ENCODE assay signal across 28 cellular contexts in genomic region chr3:35793668-35794067, GRCh38.
"Had no signal": no experiment of that assay in that cellular context is flagged by ENCODE, and none has a peak within 500 bp of the region (broad histone marks: within the 10 kb centered on the region; RNA-seq: fewer than 3 reads in every experiment).

No MANE protein-coding gene starts in this region.

- H3K27ac ChIP-seq: left lung, lower lobe of right lung, neural progenitor cell, pancreas, prostate gland, right lobe of liver, stomach, thoracic aorta, tibial artery, uterus had no signal

- ATAC-seq: left colon; left lung; lower lobe of right lung; natural killer cell; pancreas; right lobe of liver; stimulated activated naive B cell treated with anti-CD40 and anti-IgM and Interleukin-4, amounts not matched to agents 10 μg/mL and 1 μg/mL and 100 μg/mL, for 72 hours; stimulated activated naive CD8-positive, alpha-beta T cell treated with anti-CD3 and anti-CD28 coated beads, Interleukin-15, Interleukin-2, amounts not matched to agents 100 U/mL and 50 U/mL, for 24 hours had no signal

- H2AFZ ChIP-seq: neural progenitor cell had no signal

- H3K9me3 ChIP-seq: left lung, lower lobe of right lung, pancreas, prostate gland, right lobe of liver, stomach, thoracic aorta, tibial artery, uterus had no signal

- H3K27me3 Mint-ChIP-seq: naive B cell; stimulated activated naive B cell treated with anti-CD40 and anti-IgM and Interleukin-4, amounts not matched to agents 10 μg/mL and 1 μg/mL and 100 μg/mL, for 72 hours had no signal

- H3K4me3 Mint-ChIP-seq: immature natural killer cell; mesothelial cell of epicardium; naive B cell; natural killer cell; nephron progenitor cell; neural progenitor cell; stimulated activated naive B cell treated with anti-CD40 and anti-IgM and Interleukin-4, amounts not matched to agents 10 μg/mL and 1 μg/mL and 100 μg/mL, for 72 hours had no signal

- H3K27me3 ChIP-seq: left lung, neural progenitor cell, pancreas, right lobe of liver, stomach, tibial artery, uterus had no signal

- H3K9ac ChIP-seq: neural progenitor cell had no signal

- H3K27ac Mint-ChIP-seq: immature natural killer cell; mesothelial cell of epicardium; naive B cell; natural killer cell; nephron progenitor cell; neural progenitor cell; stimulated activated naive B cell treated with anti-CD40 and anti-IgM and Interleukin-4, amounts not matched to agents 10 μg/mL and 1 μg/mL and 100 μg/mL, for 72 hours had no signal

- DNase-seq: hippocampal formation; immature natural killer cell; kidney; left colon; left lung; lower lobe of right lung; mammary epithelial cell; mesendoderm; naive B cell; natural killer cell; nephron progenitor cell; pancreas; posterior cingulate gyrus; right lobe of liver; stimulated activated CD4-positive, alpha-beta T cell treated with anti-CD3 and anti-CD28 coated beads, Interleukin-1b, Interleukin-23, amount 100 ng/mL, for 48 hours; stimulated activated CD4-positive, alpha-beta T cell treated with anti-CD3 and anti-CD28 coated beads, Interleukin-4, amount 100 ng/mL, for 1 hour; stimulated activated naive B cell treated with anti-CD40 and anti-IgM and Interleukin-4, amounts not matched to agents 10 μg/mL and 1 μg/mL and 100 μg/mL, for 72 hours; stimulated activated naive CD8-positive, alpha-beta T cell treated with anti-CD3 and anti-CD28 coated beads, Interleukin-15, Interleukin-2, amounts not matched to agents 100 U/mL and 50 U/mL, for 24 hours; stomach; tibial artery; trophoblast cell; uterus had no signal

- H3K4me1 ChIP-seq: left lung, lower lobe of right lung, neural progenitor cell, pancreas, prostate gland, right lobe of liver, stomach, tibial artery, uterus had no signal

- H3K4me1 Mint-ChIP-seq: immature natural killer cell; naive B cell; natural killer cell; stimulated activated naive B cell treated with anti-CD40 and anti-IgM and Interleukin-4, amounts not matched to agents 10 μg/mL and 1 μg/mL and 100 μg/mL, for 72 hours had no signal

- H3K4me3 ChIP-seq: left lung, lower lobe of right lung, neural progenitor cell, pancreas, prostate gland, right lobe of liver, smooth muscle cell, stomach, thoracic aorta, tibial artery, uterus had no signal

- H3K36me3 ChIP-seq: left lung, lower lobe of right lung, neural progenitor cell, pancreas, prostate gland, right lobe of liver, stomach, thoracic aorta, tibial artery, uterus had no signal

- FAIRE-seq: islet of Langerhans, kidney, pancreas had no signal

- H3K4me2 ChIP-seq: neural progenitor cell, smooth muscle cell had no signal

- H3K36me3 Mint-ChIP-seq: immature natural killer cell; mesothelial cell of epicardium; naive B cell; natural killer cell; neural progenitor cell; stimulated activated naive B cell treated with anti-CD40 and anti-IgM and Interleukin-4, amounts not matched to agents 10 μg/mL and 1 μg/mL and 100 μg/mL, for 72 hours had no signal
